Comparison of ENCODE assay signal across 7 cellular contexts in genomic region chr2:163541920-163542319, GRCh38.
"Had no signal": no experiment of that assay in that cellular context is flagged by ENCODE, and none has a peak within 500 bp of the region (broad histone marks: within the 10 kb centered on the region; RNA-seq: fewer than 3 reads in every experiment).

No MANE protein-coding gene starts in this region.

- FAIRE-seq: H54, HTR-8/SVneo had no signal

- DNase-seq: GM23248, GOT3, H9, HCEC 1CT, KG1 had no signal

- H3K9ac ChIP-seq: GM23248 had no signal

- H2AFZ ChIP-seq: GM23248 had no signal

- H3K27ac ChIP-seq: GM23248 had no signal

- H3K4me3 ChIP-seq: GM23248 had no signal
